Comparison of ENCODE assay signal across 22 cellular contexts in genomic region chr3:99955773-99956562, GRCh38.
DNase-seq lines count a peak whose midpoint lies in the region; ATAC-seq, FAIRE-seq and TF ChIP-seq lines count a peak whose summit lies in the region.
"Had no signal": no experiment of that assay in that cellular context is flagged by ENCODE, and none has a peak within 500 bp of the region (broad histone marks: within the 10 kb centered on the region; RNA-seq: fewer than 3 reads in every experiment).

No MANE protein-coding gene starts in this region.

- H3K4me1 ChIP-seq in right atrium auricular region (peaks cover 0 to 28% of the 10 kb centered on the region in 2 donors), HepG2 (ENCODE audit: insufficient read depth, low read length) (peaks cover 70% of the 10 kb centered on the region)

- TF ChIP-seq CTCF in right atrium auricular region (IDR thresholded peaks at IDR 0.05) (no peak), HepG2 (CRISPR knock-in tag; IDR thresholded peaks at IDR 0.05) (no peak), progenitor cell of endocrine pancreas (IDR thresholded peaks at IDR 0.05; ENCODE audit: unreplicated experiment) (no peak)

- no peak for TF ChIP-seq RAD21 in HepG2 (CRISPR knock-in tag; IDR thresholded peaks at IDR 0.05)

- TF ChIP-seq POLR2A in HepG2 (IDR thresholded peaks at IDR 0.05; ENCODE audit: insufficient read depth in 1 of 2, low read depth in 2 of 2, low read length in 2 of 2) = no peak

- BruUV-seq in HepG2 (replicated peaks; lab: Mats Ljungman, UMichigan) = no TSS peak

- POLR2A ChIA-PET in HepG2 (lab: Yijun Ruan, JAX) = interaction anchor here (0.6 to 1.6 kb wide), 9 partner anchors 17 to 121 kb away, joined by 3 to 5 read pairs (median 3); no protein-coding TSS in a partner anchor

- intact Hi-C loops in left cardiac atrium (cut with DNase I) = loop anchor here in 1 of 2 donors (10.0 kb wide), 1 partner anchor 89 kb away; no protein-coding TSS in a partner anchor
- intact Hi-C loops in HepG2 (cut with micrococcal nuclease; ENCODE audit: unreplicated experiment) = no loop called here

- H3K27ac ChIP-seq in right atrium auricular region (peak overlapping the region; percentile 7 to 13), HepG2 (ENCODE audit: extremely low read length, insufficient read depth, low read length) (peak overlapping the region; percentile 63)
- H3K27ac ChIP-seq: SJSA1 had no signal

- in situ Hi-C loops in HepG2 (cut with HindIII; ENCODE audit: extremely low pct_ligation_motif_present, low pct_unique_long_range_greater_than_20kb) = no loop called here

- H4K20me1 ChIP-seq in HepG2 (ENCODE audit: insufficient read depth, low read length) = no peaks in the 10 kb centered on the region

- H3K9me3 ChIP-seq in right atrium auricular region = no peaks in the 10 kb centered on the region
- H3K9me3 ChIP-seq in HepG2 (ENCODE audit: low read length) = no peaks in the 10 kb centered on the region
- H3K9me3 ChIP-seq: HAP-1, SJSA1 had no signal

- H3K36me3 ChIP-seq in right atrium auricular region (no peaks in the 10 kb centered on the region), HepG2 (replicated peaks in 1 of 2; ENCODE audit: control insufficient read depth in 1 of 2, insufficient read depth in 2 of 2, low read length in 2 of 2) (no peaks in the 10 kb centered on the region)
- H3K36me3 ChIP-seq: HAP-1, SJSA1 had no signal

- TF ChIP-seq EP300 in HepG2 (IDR thresholded peaks at IDR 0.05; ENCODE audit: low read depth in 2 of 2, low read length in 2 of 2) (no peak), HepG2 (CRISPR knock-in tag; IDR thresholded peaks at IDR 0.05; ENCODE audit: borderline replicate concordance) (no peak)

- H3K4me3 Mint-ChIP-seq in progenitor cell of endocrine pancreas (ENCODE audit: low read depth) = no peak overlapping the region
- H3K4me3 Mint-ChIP-seq: B cell, CD14-positive monocyte, GM23338 had no signal

- no peaks in the 10 kb centered on the region for H3K27me3 Mint-ChIP-seq in progenitor cell of endocrine pancreas
- H3K27me3 Mint-ChIP-seq: B cell had no signal

- no peak for DNase-seq in right atrium auricular region (ENCODE audit: low spot score)
- DNase-seq in left cardiac atrium = no peak
- no peak for DNase-seq in HepG2 (ENCODE audit: low spot score)
- no peak for DNase-seq in progenitor cell of endocrine pancreas (ENCODE audit: low spot score, unreplicated experiment)
- DNase-seq in stimulated activated CD4-positive, alpha-beta T cell treated with anti-CD3 and anti-CD28 coated beads, Interleukin-2, amount 100 ng/mL, for 48 hours = no peak
- no peak for DNase-seq in stimulated activated CD4-positive, alpha-beta T cell treated with anti-CD3 and anti-CD28 coated beads, Interleukin-4, amount 100 ng/mL, for 24 hours
- no peak for DNase-seq in NCI-H345 (lab: John Stamatoyannopoulos, UW)
- DNase-seq: DMS79, Kasumi-1, NCI-H1694, NCI-H2081, NCI-H2171, NCI-H446, NCI-H526, OCI-M1 had no signal

- ATAC-seq in left cardiac atrium (no peak), HepG2 (no peak; the same call in 2 of the 3 replicates), HG02870 (IDR thresholded peaks at IDR 0.05; ENCODE audit: unreplicated experiment) (no peak)
- ATAC-seq: GM23338 had no signal

- H3K9me3 Mint-ChIP-seq in progenitor cell of endocrine pancreas (ENCODE audit: low read depth) = no peaks in the 10 kb centered on the region
- H3K9me3 Mint-ChIP-seq: CD14-positive monocyte, GM23338 had no signal

- CTCF ChIA-PET in HepG2 (lab: Yijun Ruan, JAX; ENCODE audit: low intra/inter-chr PET ratio, low total read pairs) = no interaction called here

- peak overlapping the region; percentile 27 for H3K27ac Mint-ChIP-seq in progenitor cell of endocrine pancreas
- H3K27ac Mint-ChIP-seq: B cell, GM23338 had no signal

- 89% methylated on average over 10 of the region's 10 CpGs for whole genome bisulfite sequencing in HepG2 (ENCODE audit: low lambda C conversion rate)

- H3K9ac ChIP-seq in HepG2 (ENCODE audit: insufficient read depth, low read depth, low read length) = peak overlapping the region; percentile 32

- H3K4me1 Mint-ChIP-seq in progenitor cell of endocrine pancreas (ENCODE audit: low read depth) = peaks cover 40% of the 10 kb centered on the region
- H3K4me1 Mint-ChIP-seq: CD14-positive monocyte had no signal

- FAIRE-seq in HepG2 (lab: Jason Lieb, UNC) = no peak
- FAIRE-seq: A204.1 had no signal

- H3K4me3 ChIP-seq in right atrium auricular region (no peak overlapping the region), HepG2 (replicated peaks in 1 of 3; ENCODE audit: insufficient read depth in 1 of 3, low read depth in 2 of 3, low read length in 3 of 3) (no peak overlapping the region; a peak in 1 of 6 replicates)
- H3K4me3 ChIP-seq: GM23338, HAP-1, SJSA1 had no signal

- no peak overlapping the region for H2AFZ ChIP-seq in HepG2 (ENCODE audit: low read length)
- H2AFZ ChIP-seq: GM23338 had no signal

- H3K4me2 ChIP-seq in HepG2 (ENCODE audit: low read depth, low read length) = peak overlapping the region; percentile 33
- H3K4me2 ChIP-seq: GM23338 had no signal

- H3K27me3 ChIP-seq in right atrium auricular region = no peaks in the 10 kb centered on the region
- no peaks in the 10 kb centered on the region for H3K27me3 ChIP-seq in HepG2 (ENCODE audit: control insufficient read depth in 1 of 2, insufficient read depth in 2 of 2, low read length in 2 of 2)
- H3K27me3 ChIP-seq: SJSA1 had no signal

- no peaks in the 10 kb centered on the region for H3K79me2 ChIP-seq in HepG2 (ENCODE audit: insufficient read depth, low read length)

- H3K36me3 Mint-ChIP-seq in progenitor cell of endocrine pancreas (ENCODE audit: insufficient read depth) = no peaks in the 10 kb centered on the region
- H3K36me3 Mint-ChIP-seq: CD14-positive monocyte had no signal

TF ChIP-seq in HepG2, 621 proteins besides CTCF, POLR2A, EP300 and RAD21 (continues in another document):
- TF ChIP-seq ZNF619 (CRISPR knock-in tag; IDR thresholded peaks at IDR 0.05) = no peak
- no peak for TF ChIP-seq ZNF770 (CRISPR knock-in tag; IDR thresholded peaks at IDR 0.05)
- TF ChIP-seq MXD4 (CRISPR knock-in tag; IDR thresholded peaks at IDR 0.05) = no peak
- no peak; the same call in 1 of the 2 replicates for TF ChIP-seq FOXP4 (CRISPR knock-in tag; IDR thresholded peaks at IDR 0.05)
- TF ChIP-seq GATAD2A (CRISPR knock-in tag; IDR thresholded peaks at IDR 0.05) = peak; percentile 61
- TF ChIP-seq MED1 (CRISPR knock-in tag; IDR thresholded peaks at IDR 0.05) = peak; percentile 38; the same call in 1 of the 2 replicates
- TF ChIP-seq KLF13 (CRISPR knock-in tag; IDR thresholded peaks at IDR 0.05) = no peak
- TF ChIP-seq HNF1B (CRISPR knock-in tag; IDR thresholded peaks at IDR 0.05) = no peak
- TF ChIP-seq ZNF124 (CRISPR knock-in tag; IDR thresholded peaks at IDR 0.05) = no peak
- TF ChIP-seq XRCC5 (optimal IDR thresholded peaks at IDR 0.05; ENCODE audit: low read length) = no peak
- no peak; the same call in 1 of the 2 replicates for TF ChIP-seq ZMYM3 (CRISPR knock-in tag; IDR thresholded peaks at IDR 0.05)
